In the genomic region with DNA sequence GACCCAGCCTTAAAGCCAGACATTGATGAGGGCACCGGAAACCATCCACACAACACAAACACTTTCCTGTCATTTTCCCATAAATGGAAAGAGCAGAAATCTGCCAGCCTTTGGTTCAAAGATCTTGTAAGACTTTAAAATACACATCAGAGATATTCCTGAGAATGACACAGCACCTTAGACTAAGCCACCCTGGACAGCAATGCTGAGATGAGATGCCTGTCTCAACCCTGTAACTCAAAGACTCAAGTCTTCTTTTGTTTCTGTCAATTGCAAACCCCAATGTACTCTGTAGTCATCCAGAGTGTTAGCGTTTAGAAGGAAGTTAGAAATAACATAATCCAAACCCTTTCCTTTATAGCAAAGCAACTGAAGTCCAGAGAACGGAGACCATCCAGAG, we compare ENCODE assay signal across 16 cellular contexts.
DNase-seq lines count a peak whose midpoint lies in the region; ATAC-seq and TF ChIP-seq lines count a peak whose summit lies in the region.
"Had no signal": no experiment of that assay in that cellular context is flagged by ENCODE, and none has a peak within 500 bp of the region (broad histone marks: within the 10 kb centered on the region; RNA-seq: fewer than 3 reads in every experiment).

No MANE protein-coding gene starts in this region.

- H3K27ac ChIP-seq in BLaER1 (peak overlapping the region; percentile 77), DOHH2 (ENCODE audit: low read depth, low read length) (peak overlapping the region; percentile 77), PC-9 (no peak overlapping the region)
- H3K27ac ChIP-seq: C4-2B had no signal

- H3K9me3 ChIP-seq in BLaER1 (no peaks in the 10 kb centered on the region), DOHH2 (ENCODE audit: control insufficient read depth, insufficient read depth, low read length) (no peaks in the 10 kb centered on the region), PC-9 (ENCODE audit: insufficient read depth, low read depth) (no peaks in the 10 kb centered on the region)
- H3K9me3 ChIP-seq: BE2C, HAP-1 had no signal

- H3K9me2 ChIP-seq in DOHH2 (replicated peaks; ENCODE audit: control insufficient read depth, low read length) (no peaks in the 10 kb centered on the region), PC-9 (ENCODE audit: insufficient read depth) (peaks cover 4% of the 10 kb centered on the region; the same call in 1 of the 2 replicates)

- H3K4me3 Mint-ChIP-seq in activated CD8-positive, alpha-beta T cell treated with anti-CD3 and anti-CD28 coated beads for 36 hours = no peak overlapping the region
- H3K4me3 Mint-ChIP-seq: CD4-positive, CD25-positive, alpha-beta regulatory T cell; CD8-positive, alpha-beta T cell; HFFc6 had no signal

- DNase-seq in PC-9 (no peak), RKO (ENCODE audit: low spot score) (no peak)
- DNase-seq in activated CD8-positive, alpha-beta T cell treated with anti-CD3 and anti-CD28 coated beads for 36 hours = no peak
- DNase-seq: BE2C; CD4-positive, CD25-positive, alpha-beta regulatory T cell; CD8-positive, alpha-beta T cell; DMS 273 treated with DMSO at 0.1 percent for 48 hours; DMS79; GF-D8; GOT3; HFFc6 had no signal

- CTCF ChIA-PET in PC-9 (lab: Charles Lee) = no interaction called here
- CTCF ChIA-PET in activated CD8-positive, alpha-beta T cell treated with anti-CD3 and anti-CD28 coated beads for 36 hours (lab: Charles Lee) = no interaction called here

- ATAC-seq in HG03342 (IDR thresholded peaks at IDR 0.05; ENCODE audit: unreplicated experiment) = no peak
- no peak for ATAC-seq in activated CD8-positive, alpha-beta T cell treated with anti-CD3 and anti-CD28 coated beads for 36 hours
- ATAC-seq: CD8-positive, alpha-beta T cell had no signal

- peaks cover 87% of the 10 kb centered on the region for H3K4me1 ChIP-seq in BLaER1
- H3K4me1 ChIP-seq in DOHH2 (ENCODE audit: control insufficient read depth, low read length) = peaks cover 76% of the 10 kb centered on the region
- H3K4me1 ChIP-seq in PC-9 (replicated peaks; ENCODE audit: insufficient read depth) = no peaks in the 10 kb centered on the region
- H3K4me1 ChIP-seq: BE2C had no signal

- H3K79me2 ChIP-seq in DOHH2 (ENCODE audit: control insufficient read depth, low read length) (no peaks in the 10 kb centered on the region), PC-9 (ENCODE audit: low read depth) (no peaks in the 10 kb centered on the region)

- peak overlapping the region; percentile 39; the same call in 1 of the 2 replicates for H3K9ac ChIP-seq in BLaER1

- H3K4me3 ChIP-seq in BLaER1 (0 out of 2 replicates have a peak overlapping the region, but pooled peaks have one; percentile 27), DOHH2 (ENCODE audit: low read length) (peak overlapping the region; percentile 63), PC-9 (no peak overlapping the region)
- H3K4me3 ChIP-seq: HAP-1 had no signal

- intact Hi-C loops in PC-9 (cut with micrococcal nuclease; ENCODE audit: unreplicated experiment) = no loop called here
- intact Hi-C loops in activated CD8-positive, alpha-beta T cell treated with anti-CD3 and anti-CD28 coated beads for 36 hours (cut with micrococcal nuclease) = no loop called here

- no peaks in the 10 kb centered on the region for H3K9me3 Mint-ChIP-seq in activated CD8-positive, alpha-beta T cell treated with anti-CD3 and anti-CD28 coated beads for 36 hours
- H3K9me3 Mint-ChIP-seq: CD8-positive, alpha-beta T cell had no signal

- H4K20me1 ChIP-seq in BLaER1 = no peaks in the 10 kb centered on the region
- no peaks in the 10 kb centered on the region for H4K20me1 ChIP-seq in DOHH2 (ENCODE audit: control insufficient read depth, insufficient read depth, low read depth, low read length)
- no peaks in the 10 kb centered on the region for H4K20me1 ChIP-seq in PC-9 (ENCODE audit: insufficient read depth)

- peak overlapping the region; percentile 84 for H3K4me2 ChIP-seq in BLaER1
- peak overlapping the region; percentile 71 for H3K4me2 ChIP-seq in DOHH2 (ENCODE audit: low read length)
- no peak overlapping the region for H3K4me2 ChIP-seq in PC-9

- H3K27me3 Mint-ChIP-seq in activated CD8-positive, alpha-beta T cell treated with anti-CD3 and anti-CD28 coated beads for 36 hours = no peaks in the 10 kb centered on the region
- H3K27me3 Mint-ChIP-seq: CD4-positive, CD25-positive, alpha-beta regulatory T cell had no signal

- H3K27me3 ChIP-seq in BLaER1 = no peaks in the 10 kb centered on the region
- H3K27me3 ChIP-seq in DOHH2 (ENCODE audit: control insufficient read depth, low read length) = no peaks in the 10 kb centered on the region
- H3K27me3 ChIP-seq in PC-9 (ENCODE audit: insufficient read depth, low read depth) = no peaks in the 10 kb centered on the region
- H3K27me3 ChIP-seq: BE2C had no signal

- H2AFZ ChIP-seq in PC-9 = peak overlapping the region; percentile 44; the same call in 1 of the 2 replicates

- H3K4me1 Mint-ChIP-seq in activated CD8-positive, alpha-beta T cell treated with anti-CD3 and anti-CD28 coated beads for 36 hours (ENCODE audit: low read depth) = no peaks in the 10 kb centered on the region
- H3K4me1 Mint-ChIP-seq: CD4-positive, CD25-positive, alpha-beta regulatory T cell had no signal

- TF ChIP-seq CTCF in DOHH2 (IDR thresholded peaks at IDR 0.05; ENCODE audit: low read depth, low read length, poor library complexity, severe bottlenecking) (no peak), PC-9 (conservative IDR thresholded peaks at IDR 0.05) (no peak)
- TF ChIP-seq CTCF in activated CD8-positive, alpha-beta T cell treated with anti-CD3 and anti-CD28 coated beads for 36 hours (IDR thresholded peaks at IDR 0.05) = no peak

- POLR2A ChIA-PET in PC-9 (lab: Charles Lee; ENCODE audit: unreplicated experiment) = no interaction called here
- POLR2A ChIA-PET in activated CD8-positive, alpha-beta T cell treated with anti-CD3 and anti-CD28 coated beads for 36 hours (lab: Charles Lee) = no interaction called here

- H3K36me3 ChIP-seq in BLaER1 = no peaks in the 10 kb centered on the region
- H3K36me3 ChIP-seq in DOHH2 (ENCODE audit: control insufficient read depth, low read length) = no peaks in the 10 kb centered on the region
- no peaks in the 10 kb centered on the region for H3K36me3 ChIP-seq in PC-9 (ENCODE audit: low read depth)
- H3K36me3 ChIP-seq: BE2C, HAP-1 had no signal

- H3K36me3 Mint-ChIP-seq in activated CD8-positive, alpha-beta T cell treated with anti-CD3 and anti-CD28 coated beads for 36 hours (ENCODE audit: low read depth) = no peaks in the 10 kb centered on the region
- H3K36me3 Mint-ChIP-seq: CD4-positive, CD25-positive, alpha-beta regulatory T cell; CD8-positive, alpha-beta T cell had no signal

- H3F3A ChIP-seq in DOHH2 (ENCODE audit: control insufficient read depth, insufficient read depth) (peaks cover 20% of the 10 kb centered on the region), PC-9 (ENCODE audit: insufficient read depth, low read depth) (no peaks in the 10 kb centered on the region)

- no peak overlapping the region for H3K27ac Mint-ChIP-seq in activated CD8-positive, alpha-beta T cell treated with anti-CD3 and anti-CD28 coated beads for 36 hours
- H3K27ac Mint-ChIP-seq: CD4-positive, CD25-positive, alpha-beta regulatory T cell; CD8-positive, alpha-beta T cell; HFFc6 had no signal

- BruUV-seq in PC-9 (replicated peaks; lab: Mats Ljungman, UMichigan) = no TSS peak
